9 cellular contexts compared by ENCODE assay signal in genomic region chr9:109108318-109108717, GRCh38. TPM values are rescaled to one million over a fixed set of nuclear protein-coding genes. Genes with fewer than 3 reads are reported as not detected.
DNase-seq lines count a peak whose midpoint lies in the region; ATAC-seq, FAIRE-seq and TF ChIP-seq lines count a peak whose summit lies in the region.
"Had no signal": no experiment of that assay in that cellular context is flagged by ENCODE, and none has a peak within 500 bp of the region (broad histone marks: within the 10 kb centered on the region; RNA-seq: fewer than 3 reads in every experiment).

No MANE protein-coding gene starts in this region.

- no peaks in the 10 kb centered on the region for H4K20me1 ChIP-seq in OCI-LY1 (ENCODE audit: insufficient read depth, low read length)

- peaks cover 33% of the 10 kb centered on the region for H3K36me3 ChIP-seq in OCI-LY1 (ENCODE audit: insufficient read depth, low read length)
- H3K36me3 ChIP-seq in skeletal muscle tissue (ENCODE audit: control insufficient read depth in 3 of 3, insufficient read depth in 3 of 3, low read length in 3 of 3), result peaks cover 0 to 7% (median 0%) of the 10 kb centered on the region in 3 donors

- no peak for TF ChIP-seq CTCF in OCI-LY1 (IDR thresholded peaks at IDR 0.05; ENCODE audit: low read length)
- TF ChIP-seq CTCF in dorsolateral prefrontal cortex (IDR thresholded peaks at IDR 0.05 in 54 of 56, conservative IDR thresholded peaks at IDR 0.05 in 2 of 56; ENCODE audit: low read depth in 1 of 56, partially characterized antibody in 56 of 56), result no peak

- intact Hi-C loops in dorsolateral prefrontal cortex (cut with DNase I), result no loop called here

- peaks cover 80% of the 10 kb centered on the region for H3K79me2 ChIP-seq in OCI-LY1 (ENCODE audit: insufficient read depth, low read length)

- no peak overlapping the region for H3K4me3 ChIP-seq in OCI-LY1 (ENCODE audit: low read depth, low read length, poor library complexity, severe bottlenecking)
- peak overlapping the region in 1 of 59 donors; percentile 6 for H3K4me3 ChIP-seq in dorsolateral prefrontal cortex
- peak overlapping the region in 1 of 3 donors; percentile 7 for H3K4me3 ChIP-seq in skeletal muscle tissue (ENCODE audit: low read length in 3 of 3)

- no peaks in the 10 kb centered on the region for H3F3A ChIP-seq in OCI-LY1 (ENCODE audit: insufficient read depth, low read length)

- no peak for ATAC-seq in HG02938 (IDR thresholded peaks at IDR 0.05; ENCODE audit: unreplicated experiment)

- no peak overlapping the region for H2AFZ ChIP-seq in OCI-LY1 (ENCODE audit: low read length)

- H3K9me2 ChIP-seq in OCI-LY1 (ENCODE audit: low read depth, low read length), result no peaks in the 10 kb centered on the region

- no peak for TF ChIP-seq POLR2A in GM12892 (IDR thresholded peaks at IDR 0.05; ENCODE audit: low read depth, low read length)

- H3K4me2 ChIP-seq in OCI-LY1 (ENCODE audit: low read length), result peak overlapping the region; percentile 41

- H3K9me3 ChIP-seq in OCI-LY1 (ENCODE audit: low read length) (peaks cover 3% of the 10 kb centered on the region; the same call in 1 of the 2 replicates), skeletal muscle tissue (ENCODE audit: control insufficient read depth in 3 of 3, low read length in 3 of 3) (no peaks in the 10 kb centered on the region)

- no peak for FAIRE-seq in GM12892 (lab: Jason Lieb, UNC)

- DNase-seq in NCI-H510A treated with DMSO at 0.1 percent for 48 hours (lab: John Stamatoyannopoulos, UW) (peak; percentile 23), NCI-H510A (lab: John Stamatoyannopoulos, UW) (no peak), dorsolateral prefrontal cortex (no peak), GM12892 (ENCODE audit: insufficient read length) (no peak)
- DNase-seq in activated CD4-positive, alpha-beta T cell treated with anti-CD3 and anti-CD28 coated beads, Interleukin-2, amount 50 U/mL, for 1 hour, result no peak
- DNase-seq: NK-92 treated with Interleukin-12 subunit alpha and Interleukin-12 subunit beta, amount 100 ng/mL, for 24 hours had no signal

- H3K9ac ChIP-seq in OCI-LY1 (ENCODE audit: low read length) (no peak overlapping the region; the same call in 1 of the 2 replicates), skeletal muscle tissue (ENCODE audit: low read depth in 1 of 3, low read length in 3 of 3) (peak overlapping the region in 1 of 3 donors; percentile 1)

- H3K27me3 ChIP-seq in OCI-LY1 (ENCODE audit: insufficient read depth, low read length) (no peaks in the 10 kb centered on the region), dorsolateral prefrontal cortex (no peaks in the 10 kb centered on the region), skeletal muscle tissue (ENCODE audit: control insufficient read depth in 3 of 3, insufficient read depth in 3 of 3, low read length in 3 of 3) (no peaks in the 10 kb centered on the region)

- H3K27ac ChIP-seq in OCI-LY1 (ENCODE audit: low read depth, low read length, poor library complexity, severe bottlenecking), result peak overlapping the region; percentile 62
- H3K27ac ChIP-seq in dorsolateral prefrontal cortex, result peak overlapping the region in 32 of 59 donors; percentile 2 to 74 (median 32)
- H3K27ac ChIP-seq in skeletal muscle tissue (ENCODE audit: low read depth, low read length), result peak overlapping the region; percentile 27

- H3K4me1 ChIP-seq in OCI-LY1 (ENCODE audit: insufficient read depth, low read length, severe bottlenecking), result peaks cover 60% of the 10 kb centered on the region
- peaks cover 10 to 35% (median 24%) of the 10 kb centered on the region in 3 donors for H3K4me1 ChIP-seq in skeletal muscle tissue (ENCODE audit: control insufficient read depth in 3 of 3, insufficient read depth in 3 of 3, low read length in 3 of 3)

RNA-seq across cellular contexts. Expression of gene TMEM245, which starts 11.4 kb away (rescaled TPM):
- 100 to 1,000 TPM in 1 of 120 experiments, 10 to 100 TPM in 119; 53.4 to 104 (median 72.3) TPM for total RNA-seq in dorsolateral prefrontal cortex
- 62.6 TPM for total RNA-seq in skeletal muscle tissue
- polyA plus RNA-seq in GM12892 (2012; ENCODE audit: missing spikeins), result 16.7 TPM

RNA-seq across cellular contexts. Expression of gene FRRS1L, which starts 58.7 kb away (rescaled TPM):
- total RNA-seq in dorsolateral prefrontal cortex, result 100 to 1,000 TPM in 105 of 120 experiments, 10 to 100 TPM in 15; 42.9 to 221 (median 137) TPM
- 1.0 TPM for total RNA-seq in skeletal muscle tissue
- not detected for polyA plus RNA-seq in GM12892 (2012; ENCODE audit: missing spikeins)

Comparison
In these comparisons a context has a peak if more than half of its experiments do, and no peak if none do; other contexts are left out.
1. RNA of gene FRRS1L, which starts 58.7 kb away (total RNA-seq): 42.9 to 221 TPM in dorsolateral prefrontal cortex; 1.0 TPM in skeletal muscle tissue (single experiment); every median in the first group is over 10 times any median in the second.
2. Peak in every context shown above with its lines, with median percentiles within 50 percentile points of each other: H3K27ac ChIP-seq.